Comparison of ENCODE assay signal across 8 cellular contexts in the genomic region with DNA sequence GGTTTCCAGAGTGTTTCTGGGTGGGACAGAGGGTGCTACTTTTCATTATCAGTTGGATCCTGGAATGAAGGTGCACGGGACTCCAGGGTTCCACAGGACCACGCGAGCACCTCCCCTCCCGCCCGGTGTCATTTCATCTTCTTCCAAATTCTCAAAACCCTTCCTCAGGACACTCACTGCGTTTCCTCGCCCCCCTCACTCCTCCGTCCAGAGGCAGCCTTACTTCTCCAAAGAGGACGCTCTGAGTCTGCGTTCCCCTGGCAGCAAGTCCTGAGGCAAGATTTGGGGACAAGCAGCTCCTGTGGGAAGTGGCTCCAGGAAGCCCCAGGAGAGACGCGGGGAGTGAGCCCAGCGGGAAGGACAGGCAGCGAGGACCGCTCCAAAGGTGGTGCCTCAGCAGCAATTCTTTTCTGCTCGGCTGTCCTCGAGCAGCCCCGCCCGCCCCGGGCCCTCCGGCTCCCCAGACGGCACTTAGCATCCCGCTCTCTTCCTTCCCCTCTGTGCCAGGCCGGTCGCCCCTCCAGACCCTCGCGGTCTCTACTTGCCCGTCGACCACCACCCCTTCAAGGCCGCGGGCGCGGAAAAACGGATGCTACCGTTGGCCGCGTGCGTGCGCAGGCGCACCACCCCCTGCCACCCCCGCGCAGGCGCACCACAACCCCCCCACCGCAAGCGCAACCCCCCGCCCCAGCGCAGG. TPM values are rescaled to one million over a fixed set of nuclear protein-coding genes. Genes with fewer than 3 reads are reported as not detected.
A peak's percentile ranks its signal among the peaks of the same experiment; 100 is the strongest.
DNase-seq lines count a peak whose midpoint lies in the region; ATAC-seq and TF ChIP-seq lines count a peak whose summit lies in the region.

No MANE protein-coding gene starts in this region.

- H3K4me1 ChIP-seq in OCI-LY7 (ENCODE audit: insufficient read depth, low read length, poor library complexity, severe bottlenecking) (peaks cover 50% of the 10 kb centered on the region), neutrophil (ENCODE audit: control insufficient read depth in 1 of 2, insufficient read depth in 1 of 2, low read depth in 1 of 2, low read length in 1 of 2) (peaks cover 46% of the 10 kb centered on the region in 2 experiments)

- peaks cover 65% of the 10 kb centered on the region for H3K4me1 Mint-ChIP-seq in activated T-cell treated with anti-CD3 and anti-CD28 coated beads, Interleukin-2, amount 50 U/mL, for 72 hours (ENCODE audit: low read depth)

- H3K27ac Mint-ChIP-seq in activated T-cell treated with anti-CD3 and anti-CD28 coated beads, Interleukin-2, amount 50 U/mL, for 72 hours = peak overlapping the region; percentile 95

- CTCF ChIA-PET in OCI-LY7 (lab: Charles Lee; ENCODE audit: unreplicated experiment) = interaction anchor here (0.6 kb wide), 1 partner anchor 14 kb away, joined by 3 read pairs; no protein-coding TSS in a partner anchor

- DNase-seq in activated T-cell treated with anti-CD3 and anti-CD28 coated beads, Interleukin-2, amount 50 U/mL, for 72 hours = no peak
- no peak for DNase-seq in activated T-cell treated with anti-CD3 and anti-CD28 coated beads, Interleukin-2, amount 50 U/mL, for 1 hour
- no peak for DNase-seq in OCI-LY7 (ENCODE audit: low spot score)
- no peak for DNase-seq in epithelial cell of proximal tubule (ENCODE audit: low read depth)
- DNase-seq in AG08396 (ENCODE audit: low spot score) = no peak
- no peak for DNase-seq in activated CD4-positive, CD25-positive, alpha-beta regulatory T cell (lab: John Stamatoyannopoulos, UW)

- intact Hi-C loops in OCI-LY7 (cut with micrococcal nuclease; ENCODE audit: unreplicated experiment) = loop anchor here (5.0 kb wide), 2 partner anchors 169 to 429 kb away; partner anchors contain the start of gene PPP2R2D

- POLR2A ChIA-PET in OCI-LY7 (lab: Charles Lee) = interaction anchor here (1.0 to 1.3 kb wide), 2 partner anchors 18 to 169 kb away, joined by 3 to 5 read pairs; no protein-coding TSS in a partner anchor

- peak overlapping the region; percentile 85 for H3K4me3 ChIP-seq in OCI-LY7 (ENCODE audit: low read depth, low read length, poor library complexity, severe bottlenecking)
- peak overlapping the region; percentile 85 for H3K4me3 ChIP-seq in epithelial cell of proximal tubule (ENCODE audit: low read depth, low read length)
- peak overlapping the region; percentile 62 to 92 for H3K4me3 ChIP-seq in neutrophil (ENCODE audit: low read depth in 1 of 2, low read length in 1 of 2)

- peaks cover 13 to 26% of the 10 kb centered on the region in 2 donors for H3K36me3 Mint-ChIP-seq in activated T-cell treated with anti-CD3 and anti-CD28 coated beads, Interleukin-2, amount 50 U/mL, for 72 hours (ENCODE audit: insufficient read depth in 2 of 2)

- BruUV-seq in OCI-LY7 (replicated peaks; lab: Mats Ljungman, UMichigan) = TSS peak; percentile 53

- H3K27ac ChIP-seq in OCI-LY7 (ENCODE audit: low read depth, low read length, poor library complexity, severe bottlenecking) (peak overlapping the region; percentile 75), neutrophil (peak overlapping the region; percentile 78)

- H3K27me3 ChIP-seq in neutrophil = no peaks in the 10 kb centered on the region

- peak overlapping the region; percentile 60; the same call in 1 of the 2 replicates for H2AFZ ChIP-seq in OCI-LY7 (ENCODE audit: low read length)

- TF ChIP-seq CTCF in OCI-LY7 (conservative IDR thresholded peaks at IDR 0.05; ENCODE audit: low read length) (no peak), epithelial cell of proximal tubule (conservative IDR thresholded peaks at IDR 0.05; ENCODE audit: low read depth, low read length) (no peak), neutrophil (IDR thresholded peaks at IDR 0.05) (no peak)

- H3K9me2 ChIP-seq in OCI-LY7 (ENCODE audit: insufficient read depth, low read length) = no peaks in the 10 kb centered on the region

- H3K4me3 Mint-ChIP-seq in activated T-cell treated with anti-CD3 and anti-CD28 coated beads, Interleukin-2, amount 50 U/mL, for 72 hours = peak overlapping the region; percentile 90 to 98

- no peaks in the 10 kb centered on the region for H3K27me3 Mint-ChIP-seq in activated T-cell treated with anti-CD3 and anti-CD28 coated beads, Interleukin-2, amount 50 U/mL, for 72 hours (ENCODE audit: low read depth)

- peak overlapping the region; percentile 89 for H3K4me2 ChIP-seq in OCI-LY7 (ENCODE audit: low read length)

- H3K9me3 Mint-ChIP-seq in activated T-cell treated with anti-CD3 and anti-CD28 coated beads, Interleukin-2, amount 50 U/mL, for 72 hours = no peaks in the 10 kb centered on the region

- H3K36me3 ChIP-seq in OCI-LY7 (ENCODE audit: insufficient read depth, low read length) (peaks cover 50% of the 10 kb centered on the region), neutrophil (no peaks in the 10 kb centered on the region)

- H3K9me3 ChIP-seq in OCI-LY7 (ENCODE audit: low read length) (no peaks in the 10 kb centered on the region), neutrophil (no peaks in the 10 kb centered on the region)

- peaks cover 49% of the 10 kb centered on the region for H3K79me2 ChIP-seq in OCI-LY7 (ENCODE audit: insufficient read depth, low read depth, low read length)

- peak in 1 of 2 donors; percentile 59 for ATAC-seq in activated T-cell treated with anti-CD3 and anti-CD28 coated beads, Interleukin-2, amount 50 U/mL, for 72 hours (replicated peaks in 1 of 2)
- ATAC-seq in HG02870 (IDR thresholded peaks at IDR 0.05; ENCODE audit: unreplicated experiment) = peak; percentile 28

- H4K20me1 ChIP-seq in OCI-LY7 (ENCODE audit: insufficient read depth, low read length) = peaks cover 9% of the 10 kb centered on the region

RNA-seq across cellular contexts. Expression of gene LRRC27, which starts 0.6 kb away (rescaled TPM):
- total RNA-seq in activated T-cell treated with anti-CD3 and anti-CD28 coated beads, Interleukin-2, amount 50 U/mL, for 72 hours = 1 to 10 TPM; 4.8 to 5.3 TPM
- 10.0 and 13.0 TPM in 2 replicates for total RNA-seq in OCI-LY7 (2014; rRNA removed; shearing (Covaris generic))
- total RNA-seq in OCI-LY7 (2022) (16.1 and 17.3 TPM in 2 replicates), epithelial cell of proximal tubule (3.1 and 5.8 TPM in 2 replicates)

RNA-seq across cellular contexts. Expression of gene STK32C, which starts 23.7 kb away (rescaled TPM):
- 10 to 100 TPM; 17.2 to 22.7 TPM for total RNA-seq in activated T-cell treated with anti-CD3 and anti-CD28 coated beads, Interleukin-2, amount 50 U/mL, for 72 hours
- total RNA-seq in OCI-LY7 (2014; rRNA removed; shearing (Covaris generic)) = 13.1 and 16.8 TPM in 2 replicates
- total RNA-seq in OCI-LY7 (2022) (30.4 and 32.4 TPM in 2 replicates), epithelial cell of proximal tubule (13.0 and 25.9 TPM in 2 replicates)
